1 cellular context compared by ENCODE assay signal in genomic region chr2:210366675-210367080, GRCh38.
TF ChIP-seq lines count a peak whose summit lies in the region.

No MANE protein-coding gene starts in this region.

TF ChIP-seq in GM12878, 131 proteins besides CTCF, POLR2A, EP300 and RAD21 (continued from another document):
- no peak for TF ChIP-seq CUX1 (IDR thresholded peaks at IDR 0.05; ENCODE audit: insufficient replicate concordance, low read depth, low read length)
- TF ChIP-seq MLLT1 (IDR thresholded peaks at IDR 0.05), result no peak
- TF ChIP-seq POU2F2 (IDR thresholded peaks at IDR 0.05; ENCODE audit: borderline replicate concordance, low read depth, low read length), result no peak
- TF ChIP-seq SPI1 (IDR thresholded peaks at IDR 0.05; ENCODE audit: borderline replicate concordance, insufficient read depth, low read depth, low read length), result no peak
- no peak for TF ChIP-seq ELK1 (IDR thresholded peaks at IDR 0.05; ENCODE audit: low read depth, low read length)
- no peak for TF ChIP-seq ZBTB33 (IDR thresholded peaks at IDR 0.05)
- no peak for TF ChIP-seq NR2C1 (IDR thresholded peaks at IDR 0.05)
- TF ChIP-seq HDGF (IDR thresholded peaks at IDR 0.05), result no peak
- TF ChIP-seq CREB1 (IDR thresholded peaks at IDR 0.05; ENCODE audit: low read depth), result no peak
- no peak for TF ChIP-seq ZNF274 (IDR thresholded peaks at IDR 0.05; ENCODE audit: insufficient read depth, insufficient read length)
- no peak for TF ChIP-seq BCL3 (IDR thresholded peaks at IDR 0.05; ENCODE audit: borderline replicate concordance, insufficient read depth, low read depth, low read length, poor library complexity, severe bottlenecking)
TF ChIP-seq in GM12878: peak in this region for 0.
